In the genomic region with DNA sequence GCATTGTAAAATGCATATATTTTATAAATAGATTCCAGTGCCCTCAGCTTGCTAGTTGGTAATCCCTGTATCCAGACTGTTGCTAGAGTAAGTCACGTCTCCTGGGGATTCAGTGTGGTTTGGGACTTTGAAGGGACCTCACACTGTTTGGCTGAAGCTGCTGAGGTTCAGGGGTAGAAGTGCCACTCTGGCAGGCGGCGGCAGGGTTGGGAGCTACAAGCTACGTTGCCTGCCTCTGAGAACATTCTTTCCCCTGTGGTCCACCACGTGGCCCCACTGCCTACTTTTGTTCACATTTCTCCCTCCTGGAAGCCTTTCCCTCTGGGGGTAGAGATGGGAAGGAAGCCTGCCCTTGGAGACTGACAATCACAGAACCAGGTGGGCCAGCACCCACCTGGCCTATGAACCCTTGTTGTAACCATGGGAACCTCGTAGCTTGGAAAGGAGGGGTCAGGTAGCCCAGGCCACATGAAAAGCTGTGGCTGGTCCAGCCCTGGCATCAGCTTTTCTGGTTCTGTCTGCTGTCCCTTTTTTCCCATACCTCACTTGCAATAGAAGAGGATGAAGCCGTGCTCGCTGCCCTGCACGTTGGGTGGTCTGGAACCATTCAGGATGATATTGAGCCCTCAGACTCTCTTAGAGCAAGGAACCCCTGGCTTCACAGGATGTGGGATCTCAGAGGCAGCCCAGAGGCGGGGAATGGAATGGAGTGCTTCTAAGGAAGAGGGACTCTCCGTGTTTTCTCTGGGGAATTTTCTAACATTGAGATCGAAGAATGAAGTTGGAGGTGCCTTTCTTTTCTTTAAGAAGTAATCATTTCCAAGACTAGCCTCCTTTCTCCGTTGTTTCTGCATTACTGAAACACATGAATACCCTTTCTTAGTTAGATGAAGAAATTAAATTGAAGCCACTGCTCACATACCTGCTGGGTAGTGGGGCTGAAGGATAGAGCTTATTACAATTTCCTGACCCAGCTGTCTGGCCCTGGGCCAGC, we compare ENCODE assay signal across 3 cellular contexts.
TF ChIP-seq lines count a peak whose summit lies in the region.

No MANE protein-coding gene starts in this region.

TF ChIP-seq in GM23338, 12 proteins besides CTCF, POLR2A, EP300 and RAD21:
- no peak for TF ChIP-seq NANOG (IDR thresholded peaks at IDR 0.05; ENCODE audit: borderline replicate concordance)
- TF ChIP-seq EZH2 (IDR thresholded peaks at IDR 0.05; ENCODE audit: low read depth, unreplicated experiment), result no peak
- TF ChIP-seq POLR2AphosphoS5 (IDR thresholded peaks at IDR 0.05; ENCODE audit: low read depth), result no peak

TF ChIP-seq in K562, 482 proteins besides CTCF, POLR2A, EP300 and RAD21:
- TF ChIP-seq RFX1 (IDR thresholded peaks at IDR 0.05) (peak; percentile 42; the same call in 1 of the 2 replicates), MCM3 (IDR thresholded peaks at IDR 0.05) (no peak)

TF ChIP-seq in neural cell, 6 proteins besides CTCF, POLR2A, EP300 and RAD21:
- TF ChIP-seq, protein P1, sequence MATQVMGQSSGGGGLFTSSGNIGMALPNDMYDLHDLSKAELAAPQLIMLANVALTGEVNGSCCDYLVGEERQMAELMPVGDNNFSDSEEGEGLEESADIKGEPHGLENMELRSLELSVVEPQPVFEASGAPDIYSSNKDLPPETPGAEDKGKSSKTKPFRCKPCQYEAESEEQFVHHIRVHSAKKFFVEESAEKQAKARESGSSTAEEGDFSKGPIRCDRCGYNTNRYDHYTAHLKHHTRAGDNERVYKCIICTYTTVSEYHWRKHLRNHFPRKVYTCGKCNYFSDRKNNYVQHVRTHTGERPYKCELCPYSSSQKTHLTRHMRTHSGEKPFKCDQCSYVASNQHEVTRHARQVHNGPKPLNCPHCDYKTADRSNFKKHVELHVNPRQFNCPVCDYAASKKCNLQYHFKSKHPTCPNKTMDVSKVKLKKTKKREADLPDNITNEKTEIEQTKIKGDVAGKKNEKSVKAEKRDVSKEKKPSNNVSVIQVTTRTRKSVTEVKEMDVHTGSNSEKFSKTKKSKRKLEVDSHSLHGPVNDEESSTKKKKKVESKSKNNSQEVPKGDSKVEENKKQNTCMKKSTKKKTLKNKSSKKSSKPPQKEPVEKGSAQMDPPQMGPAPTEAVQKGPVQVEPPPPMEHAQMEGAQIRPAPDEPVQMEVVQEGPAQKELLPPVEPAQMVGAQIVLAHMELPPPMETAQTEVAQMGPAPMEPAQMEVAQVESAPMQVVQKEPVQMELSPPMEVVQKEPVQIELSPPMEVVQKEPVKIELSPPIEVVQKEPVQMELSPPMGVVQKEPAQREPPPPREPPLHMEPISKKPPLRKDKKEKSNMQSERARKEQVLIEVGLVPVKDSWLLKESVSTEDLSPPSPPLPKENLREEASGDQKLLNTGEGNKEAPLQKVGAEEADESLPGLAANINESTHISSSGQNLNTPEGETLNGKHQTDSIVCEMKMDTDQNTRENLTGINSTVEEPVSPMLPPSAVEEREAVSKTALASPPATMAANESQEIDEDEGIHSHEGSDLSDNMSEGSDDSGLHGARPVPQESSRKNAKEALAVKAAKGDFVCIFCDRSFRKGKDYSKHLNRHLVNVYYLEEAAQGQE (IDR thresholded peaks at IDR 0.05; ENCODE audit: borderline replicate concordance), result no peak
- TF ChIP-seq TAF1 (IDR thresholded peaks at IDR 0.05; ENCODE audit: low read depth), result no peak
- TF ChIP-seq POLR2AphosphoS5 (IDR thresholded peaks at IDR 0.05), result no peak
- no peak for TF ChIP-seq MXI1 (conservative IDR thresholded peaks at IDR 0.05; ENCODE audit: poor library complexity, severe bottlenecking)
- no peak for TF ChIP-seq SMC3 (conservative IDR thresholded peaks at IDR 0.05; ENCODE audit: poor library complexity)
- no peak for TF ChIP-seq EZH2 (IDR thresholded peaks at IDR 0.05; ENCODE audit: borderline replicate concordance, insufficient read depth, low read length, poor library complexity, severe bottlenecking)
